38 cellular contexts compared by ENCODE assay signal in the genomic region with DNA sequence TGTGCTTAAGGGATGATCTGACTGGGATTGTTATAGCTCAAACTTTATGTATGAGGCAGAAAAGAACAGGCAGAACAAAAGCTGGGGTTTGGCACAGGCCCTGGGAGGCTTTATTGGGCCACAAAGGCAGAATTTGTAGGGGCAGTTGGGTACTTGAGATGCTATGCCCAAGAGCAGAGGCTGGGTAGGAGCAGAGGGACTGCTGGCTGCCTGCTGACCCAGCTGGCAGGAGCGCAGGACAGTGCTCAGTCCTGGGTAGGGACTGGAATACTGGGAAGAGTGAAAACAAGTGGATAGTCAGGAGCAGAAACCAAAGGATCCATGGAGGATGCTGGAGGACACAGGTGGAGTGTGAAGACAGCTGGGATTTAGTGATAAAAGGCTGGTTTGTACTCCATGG.
"Had no signal": no experiment of that assay in that cellular context is flagged by ENCODE, and none has a peak within 500 bp of the region (broad histone marks: within the 10 kb centered on the region; RNA-seq: fewer than 3 reads in every experiment).

No MANE protein-coding gene starts in this region.

- H3K9me3 ChIP-seq: adrenal gland, body of pancreas had no signal

- H3K4me1 Mint-ChIP-seq: activated B cell treated with CpG ODN at 0.5 μM for 24 hours; activated CD4-positive, alpha-beta T cell treated with anti-CD3 and anti-CD28 coated beads, Interleukin-2, amount 10 ng/mL, durations not matched to agents 24 days and 14 days; activated naive CD8-positive, alpha-beta T cell treated with anti-CD3 and anti-CD28 coated beads for 36 hours; activated T-helper 17 cell treated with anti-CD3 and anti-CD28 coated beads, Interleukin-2, amount 50 U/mL, for 72 hours; central memory CD8-positive, alpha-beta T cell had no signal

- H3K27me3 ChIP-seq: adrenal gland, body of pancreas, brain microvascular endothelial cell, breast epithelium, cardiac muscle cell had no signal

- H3K4me3 ChIP-seq: adrenal gland, body of pancreas, breast epithelium, cardiac muscle cell had no signal

- H3K4me1 ChIP-seq: adrenal gland, body of pancreas, breast epithelium had no signal

- H3K4me3 Mint-ChIP-seq: activated B cell treated with CpG ODN at 0.5 μM for 24 hours; activated CD4-positive, alpha-beta memory T cell treated with anti-CD3 and anti-CD28 coated beads for 36 hours; activated CD4-positive, alpha-beta T cell treated with anti-CD3 and anti-CD28 coated beads, Interleukin-2, amount 10 ng/mL, durations not matched to agents 24 days and 14 days; activated CD8-positive, alpha-beta T cell treated with anti-CD3 and anti-CD28 coated beads for 36 hours; activated naive CD4-positive, alpha-beta T cell treated with anti-CD3 and anti-CD28 coated beads for 36 hours; activated naive CD8-positive, alpha-beta T cell treated with anti-CD3 and anti-CD28 coated beads for 36 hours; activated T-cell treated with anti-CD3 and anti-CD28 coated beads, Interleukin-2, amount 50 U/mL, for 4 hours; activated T-cell treated with anti-CD3 and anti-CD28 coated beads, Interleukin-2, amount 50 U/mL, for 72 hours; activated T-helper 1 cell treated with anti-CD3 and anti-CD28 coated beads, Interleukin-12 subunit alpha, Interleukin-12 subunit beta, Interleukin-2, Interleukin-4 antibody, amounts not matched to agents 30 ng/mL and 10 ng/mL and 1 ng/mL, durations not matched to agents 14 hours and 24 hours and 36 hours; activated T-helper 17 cell treated with anti-CD3 and anti-CD28 coated beads, Interleukin-2, amount 50 U/mL, for 72 hours; central memory CD8-positive, alpha-beta T cell; T-helper 1 cell treated with Interleukin-12 subunit alpha and Interleukin-12 subunit beta and Interleukin-4 antibody, amounts not matched to agents 30 μg/mL and 1 μg/mL, for 36 hours; T-helper 2 cell treated with Interferon-gamma antibody and Interleukin-4, amounts not matched to agents 5 μg/mL and 100 μg/mL, for 36 hours had no signal

- H3K36me3 Mint-ChIP-seq: activated CD4-positive, alpha-beta memory T cell treated with anti-CD3 and anti-CD28 coated beads for 36 hours; activated naive CD4-positive, alpha-beta T cell treated with anti-CD3 and anti-CD28 coated beads, Interleukin-2, amount 50 U/mL, for 72 hours; activated naive CD8-positive, alpha-beta T cell treated with anti-CD3 and anti-CD28 coated beads for 36 hours had no signal

- H3K36me3 ChIP-seq: adrenal gland, brain microvascular endothelial cell, breast epithelium, cardiac muscle cell had no signal

- H3K27ac ChIP-seq: adrenal gland, body of pancreas, brain microvascular endothelial cell, breast epithelium, cardiac muscle cell, VCaP had no signal

- H3K27ac Mint-ChIP-seq: activated B cell treated with CpG ODN at 0.5 μM for 24 hours; activated CD4-positive, alpha-beta memory T cell treated with anti-CD3 and anti-CD28 coated beads for 36 hours; activated CD4-positive, alpha-beta T cell treated with anti-CD3 and anti-CD28 coated beads, Interleukin-2, amount 10 ng/mL, durations not matched to agents 24 days and 14 days; activated CD8-positive, alpha-beta T cell treated with anti-CD3 and anti-CD28 coated beads for 36 hours; activated naive CD4-positive, alpha-beta T cell treated with anti-CD3 and anti-CD28 coated beads for 36 hours; activated naive CD4-positive, alpha-beta T cell treated with anti-CD3 and anti-CD28 coated beads, Interleukin-2, amount 50 U/mL, for 72 hours; activated naive CD8-positive, alpha-beta T cell treated with anti-CD3 and anti-CD28 coated beads for 36 hours; activated T-cell treated with anti-CD3 and anti-CD28 coated beads, Interleukin-2, amount 50 U/mL, for 72 hours; activated T-helper 1 cell treated with anti-CD3 and anti-CD28 coated beads, Interleukin-12 subunit alpha, Interleukin-12 subunit beta, Interleukin-2, Interleukin-4 antibody, amounts not matched to agents 30 ng/mL and 10 ng/mL and 1 ng/mL, durations not matched to agents 14 hours and 24 hours and 36 hours; activated T-helper 17 cell treated with anti-CD3 and anti-CD28 coated beads, Interleukin-2, amount 50 U/mL, for 72 hours; T-helper 1 cell treated with Interleukin-12 subunit alpha and Interleukin-12 subunit beta and Interleukin-4 antibody, amounts not matched to agents 30 μg/mL and 1 μg/mL, for 36 hours; T-helper 2 cell treated with Interferon-gamma antibody and Interleukin-4, amounts not matched to agents 5 μg/mL and 100 μg/mL, for 36 hours had no signal

- H3K27me3 Mint-ChIP-seq: activated B cell treated with CpG ODN at 0.5 μM for 24 hours; activated CD8-positive, alpha-beta T cell treated with anti-CD3 and anti-CD28 coated beads for 36 hours; activated naive CD8-positive, alpha-beta T cell treated with anti-CD3 and anti-CD28 coated beads for 36 hours had no signal

- ATAC-seq: activated CD8-positive, alpha-beta T cell treated with anti-CD3 and anti-CD28 coated beads for 36 hours; activated naive CD4-positive, alpha-beta T cell treated with anti-CD3 and anti-CD28 coated beads, Interleukin-2, amount 50 U/mL, for 72 hours; activated T-cell treated with anti-CD3 and anti-CD28 coated beads, Interleukin-2, amount 50 U/mL, for 4 hours; activated T-cell treated with anti-CD3 and anti-CD28 coated beads, Interleukin-2, amount 50 U/mL, for 72 hours; activated T-helper 17 cell treated with anti-CD3 and anti-CD28 coated beads, Interleukin-2, amount 50 U/mL, for 72 hours; body of pancreas had no signal

- DNase-seq: activated B cell treated with CpG ODN at 0.5 μM for 24 hours; activated CD4-positive, alpha-beta memory T cell treated with anti-CD3 and anti-CD28 coated beads for 36 hours; activated CD4-positive, alpha-beta T cell treated with anti-CD3 and anti-CD28 coated beads for 4 hours; activated CD4-positive, alpha-beta T cell treated with anti-CD3 and anti-CD28 coated beads, Interleukin-2, amount 10 ng/mL, durations not matched to agents 24 days and 14 days; activated CD4-positive, alpha-beta T cell treated with anti-CD3 and anti-CD28 coated beads, Interleukin-2, amount 50 U/mL, for 1 hour; activated CD4-positive, alpha-beta T cell treated with anti-CD3 and anti-CD28 coated beads, Interleukin-2, amount 50 U/mL, for 4 hours; activated CD4-positive, CD25-positive, alpha-beta regulatory T cell treated with anti-CD3 and anti-CD28 coated beads, Interleukin-2, amount 50 U/mL, for 72 hours; activated CD8-positive, alpha-beta memory T cell treated with anti-CD3 and anti-CD28 coated beads, Interleukin-2, amount 50 U/mL, for 4 hours; activated CD8-positive, alpha-beta T cell treated with anti-CD3 and anti-CD28 coated beads for 36 hours; activated effector memory CD4-positive, alpha-beta T cell treated with anti-CD3 and anti-CD28 coated beads, Interleukin-2, amount 50 U/mL, for 16 hours; activated gamma-delta T cell treated with Interleukin-2 at 50 U/mL for 16 hours; activated naive CD4-positive, alpha-beta T cell; activated naive CD4-positive, alpha-beta T cell treated with anti-CD3 and anti-CD28 coated beads for 36 hours; activated naive CD4-positive, alpha-beta T cell treated with anti-CD3 and anti-CD28 coated beads, Interleukin-2, amount 50 U/mL, for 16 hours; activated naive CD8-positive, alpha-beta T cell treated with anti-CD3 and anti-CD28 coated beads for 36 hours; activated T-cell treated with anti-CD3 and anti-CD28 coated beads for 4 hours; activated T-cell treated with anti-CD3 and anti-CD28 coated beads, Interleukin-2, amount 50 U/mL, for 1 hour; activated T-cell treated with anti-CD3 and anti-CD28 coated beads, Interleukin-2, amount 50 U/mL, for 4 hours; activated T-cell treated with anti-CD3 and anti-CD28 coated beads, Interleukin-2, amount 50 U/mL, for 72 hours; adrenal gland; amniotic stem cell; aorta; body of pancreas; brain microvascular endothelial cell; caudate nucleus; cerebellar nuclear complex; T-helper 1 cell; T-helper 2 cell; T-helper 9 cell had no signal

- H3K9me3 Mint-ChIP-seq: activated CD4-positive, alpha-beta T cell treated with anti-CD3 and anti-CD28 coated beads, Interleukin-2, amount 10 ng/mL, durations not matched to agents 24 days and 14 days; activated CD8-positive, alpha-beta T cell treated with anti-CD3 and anti-CD28 coated beads for 36 hours; activated naive CD4-positive, alpha-beta T cell treated with anti-CD3 and anti-CD28 coated beads for 36 hours; activated naive CD4-positive, alpha-beta T cell treated with anti-CD3 and anti-CD28 coated beads, Interleukin-2, amount 50 U/mL, for 72 hours; activated naive CD8-positive, alpha-beta T cell treated with anti-CD3 and anti-CD28 coated beads for 36 hours; activated T-cell treated with anti-CD3 and anti-CD28 coated beads, Interleukin-2, amount 50 U/mL, for 4 hours; activated T-cell treated with anti-CD3 and anti-CD28 coated beads, Interleukin-2, amount 50 U/mL, for 72 hours; activated T-helper 1 cell treated with anti-CD3 and anti-CD28 coated beads, Interleukin-12 subunit alpha, Interleukin-12 subunit beta, Interleukin-2, Interleukin-4 antibody, amounts not matched to agents 30 ng/mL and 10 ng/mL and 1 ng/mL, durations not matched to agents 14 hours and 24 hours and 36 hours; activated T-helper 17 cell treated with anti-CD3 and anti-CD28 coated beads, Interleukin-2, amount 50 U/mL, for 72 hours; central memory CD8-positive, alpha-beta T cell; T-helper 1 cell treated with Interleukin-12 subunit alpha and Interleukin-12 subunit beta and Interleukin-4 antibody, amounts not matched to agents 30 μg/mL and 1 μg/mL, for 36 hours; T-helper 2 cell treated with Interferon-gamma antibody and Interleukin-4, amounts not matched to agents 5 μg/mL and 100 μg/mL, for 36 hours had no signal
